1 cellular context compared by ENCODE assay signal in the genomic region with DNA sequence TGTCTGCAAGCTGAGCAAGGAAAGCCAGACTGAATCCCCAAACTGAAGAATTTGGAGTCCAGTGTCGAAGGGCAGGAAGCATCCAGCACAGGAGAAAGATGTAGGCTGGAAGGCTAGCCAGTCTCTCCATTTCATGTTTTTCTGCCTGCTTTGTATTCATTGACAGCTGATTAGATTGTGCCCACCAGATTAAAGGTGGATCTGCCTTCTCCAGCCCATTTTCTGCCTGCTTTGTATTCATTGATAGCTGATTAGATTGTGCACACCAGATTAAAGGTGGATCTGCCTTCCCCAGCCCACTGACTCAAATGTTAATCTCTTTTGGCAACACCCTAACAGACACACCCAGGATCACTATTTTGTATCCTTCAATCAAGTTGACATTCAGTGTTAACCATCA.
TF ChIP-seq lines count a peak whose summit lies in the region.

No MANE protein-coding gene starts in this region.

TF ChIP-seq in GM23338, 12 proteins besides CTCF, POLR2A, EP300 and RAD21 (continued from another document):
- TF ChIP-seq, protein P1, sequence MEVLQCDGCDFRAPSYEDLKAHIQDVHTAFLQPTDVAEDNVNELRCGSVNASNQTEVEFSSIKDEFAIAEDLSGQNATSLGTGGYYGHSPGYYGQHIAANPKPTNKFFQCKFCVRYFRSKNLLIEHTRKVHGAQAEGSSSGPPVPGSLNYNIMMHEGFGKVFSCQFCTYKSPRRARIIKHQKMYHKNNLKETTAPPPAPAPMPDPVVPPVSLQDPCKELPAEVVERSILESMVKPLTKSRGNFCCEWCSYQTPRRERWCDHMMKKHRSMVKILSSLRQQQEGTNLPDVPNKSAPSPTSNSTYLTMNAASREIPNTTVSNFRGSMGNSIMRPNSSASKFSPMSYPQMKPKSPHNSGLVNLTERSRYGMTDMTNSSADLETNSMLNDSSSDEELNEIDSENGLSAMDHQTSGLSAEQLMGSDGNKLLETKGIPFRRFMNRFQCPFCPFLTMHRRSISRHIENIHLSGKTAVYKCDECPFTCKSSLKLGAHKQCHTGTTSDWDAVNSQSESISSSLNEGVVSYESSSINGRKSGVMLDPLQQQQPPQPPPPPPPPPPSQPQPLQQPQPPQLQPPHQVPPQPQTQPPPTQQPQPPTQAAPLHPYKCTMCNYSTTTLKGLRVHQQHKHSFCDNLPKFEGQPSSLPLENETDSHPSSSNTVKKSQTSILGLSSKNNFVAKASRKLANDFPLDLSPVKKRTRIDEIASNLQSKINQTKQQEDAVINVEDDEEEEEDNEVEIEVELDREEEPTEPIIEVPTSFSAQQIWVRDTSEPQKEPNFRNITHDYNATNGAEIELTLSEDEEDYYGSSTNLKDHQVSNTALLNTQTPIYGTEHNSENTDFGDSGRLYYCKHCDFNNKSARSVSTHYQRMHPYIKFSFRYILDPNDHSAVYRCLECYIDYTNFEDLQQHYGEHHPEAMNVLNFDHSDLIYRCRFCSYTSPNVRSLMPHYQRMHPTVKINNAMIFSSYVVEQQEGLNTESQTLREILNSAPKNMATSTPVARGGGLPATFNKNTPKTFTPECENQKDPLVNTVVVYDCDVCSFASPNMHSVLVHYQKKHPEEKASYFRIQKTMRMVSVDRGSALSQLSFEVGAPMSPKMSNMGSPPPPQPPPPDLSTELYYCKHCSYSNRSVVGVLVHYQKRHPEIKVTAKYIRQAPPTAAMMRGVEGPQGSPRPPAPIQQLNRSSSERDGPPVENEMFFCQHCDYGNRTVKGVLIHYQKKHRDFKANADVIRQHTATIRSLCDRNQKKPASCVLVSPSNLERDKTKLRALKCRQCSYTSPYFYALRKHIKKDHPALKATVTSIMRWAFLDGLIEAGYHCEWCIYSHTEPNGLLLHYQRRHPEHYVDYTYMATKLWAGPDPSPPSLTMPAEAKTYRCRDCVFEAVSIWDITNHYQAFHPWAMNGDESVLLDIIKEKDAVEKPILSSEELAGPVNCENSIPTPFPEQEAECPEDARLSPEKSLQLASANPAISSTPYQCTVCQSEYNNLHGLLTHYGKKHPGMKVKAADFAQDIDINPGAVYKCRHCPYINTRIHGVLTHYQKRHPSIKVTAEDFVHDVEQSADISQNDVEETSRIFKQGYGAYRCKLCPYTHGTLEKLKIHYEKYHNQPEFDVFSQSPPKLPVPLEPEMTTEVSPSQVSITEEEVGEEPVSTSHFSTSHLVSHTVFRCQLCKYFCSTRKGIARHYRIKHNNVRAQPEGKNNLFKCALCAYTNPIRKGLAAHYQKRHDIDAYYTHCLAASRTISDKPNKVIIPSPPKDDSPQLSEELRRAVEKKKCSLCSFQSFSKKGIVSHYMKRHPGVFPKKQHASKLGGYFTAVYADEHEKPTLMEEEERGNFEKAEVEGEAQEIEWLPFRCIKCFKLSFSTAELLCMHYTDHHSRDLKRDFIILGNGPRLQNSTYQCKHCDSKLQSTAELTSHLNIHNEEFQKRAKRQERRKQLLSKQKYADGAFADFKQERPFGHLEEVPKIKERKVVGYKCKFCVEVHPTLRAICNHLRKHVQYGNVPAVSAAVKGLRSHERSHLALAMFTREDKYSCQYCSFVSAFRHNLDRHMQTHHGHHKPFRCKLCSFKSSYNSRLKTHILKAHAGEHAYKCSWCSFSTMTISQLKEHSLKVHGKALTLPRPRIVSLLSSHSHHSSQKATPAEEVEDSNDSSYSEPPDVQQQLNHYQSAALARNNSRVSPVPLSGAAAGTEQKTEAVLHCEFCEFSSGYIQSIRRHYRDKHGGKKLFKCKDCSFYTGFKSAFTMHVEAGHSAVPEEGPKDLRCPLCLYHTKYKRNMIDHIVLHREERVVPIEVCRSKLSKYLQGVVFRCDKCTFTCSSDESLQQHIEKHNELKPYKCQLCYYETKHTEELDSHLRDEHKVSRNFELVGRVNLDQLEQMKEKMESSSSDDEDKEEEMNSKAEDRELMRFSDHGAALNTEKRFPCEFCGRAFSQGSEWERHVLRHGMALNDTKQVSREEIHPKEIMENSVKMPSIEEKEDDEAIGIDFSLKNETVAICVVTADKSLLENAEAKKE (CRISPR knock-in tag; IDR thresholded peaks at IDR 0.05) = no peak
